22 cellular contexts compared by ENCODE assay signal in the genomic region with DNA sequence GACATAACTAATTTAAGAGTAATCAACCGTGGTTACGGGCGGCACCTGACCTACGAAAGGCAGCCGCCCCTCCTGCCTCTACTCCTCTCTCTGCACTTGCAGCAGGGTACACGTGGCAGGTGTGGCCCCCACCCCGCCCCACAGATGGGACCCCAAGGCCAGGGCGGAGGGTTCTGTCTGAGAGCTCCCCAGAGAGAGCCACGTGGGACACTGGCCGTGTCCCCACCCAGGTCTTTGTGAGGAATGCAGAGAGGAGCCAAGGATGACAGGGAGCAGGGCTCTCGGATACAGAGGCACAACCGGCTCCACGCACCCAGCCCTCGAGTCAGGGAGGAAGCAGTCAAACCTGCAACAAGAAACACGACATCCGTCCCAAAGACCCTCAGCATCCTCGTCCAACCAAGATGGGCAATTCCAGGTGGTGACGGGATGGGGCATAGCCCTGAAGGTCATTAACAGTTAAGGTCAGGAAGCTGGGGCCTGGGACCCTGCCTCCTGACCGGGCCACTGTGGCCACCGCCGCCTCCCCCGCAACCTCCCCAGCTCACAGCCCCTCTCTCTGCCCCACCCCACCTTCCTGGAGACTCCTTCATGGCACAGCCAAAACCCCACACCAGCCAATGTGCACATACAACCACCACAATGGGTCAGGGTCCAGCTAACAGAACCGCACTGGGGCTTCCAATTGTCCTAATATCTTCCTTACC.
"Had no signal": no experiment of that assay in that cellular context is flagged by ENCODE, and none has a peak within 500 bp of the region (broad histone marks: within the 10 kb centered on the region; RNA-seq: fewer than 3 reads in every experiment).

No MANE protein-coding gene starts in this region.

- H3K4me3 Mint-ChIP-seq: activated CD4-positive, alpha-beta memory T cell treated with anti-CD3 and anti-CD28 coated beads for 36 hours; activated naive CD4-positive, alpha-beta T cell treated with anti-CD3 and anti-CD28 coated beads for 36 hours; activated naive CD8-positive, alpha-beta T cell treated with anti-CD3 and anti-CD28 coated beads, Interleukin-2, amount 10 ng/mL, durations not matched to agents 7 days and 5 days; activated T-cell treated with anti-CD3 and anti-CD28 coated beads, Interleukin-2, amount 50 U/mL, for 72 hours; naive B cell; T-helper 1 cell treated with Interleukin-12 subunit alpha and Interleukin-12 subunit beta and Interleukin-4 antibody, amounts not matched to agents 30 μg/mL and 1 μg/mL, for 36 hours had no signal

- ATAC-seq: activated T-cell treated with anti-CD3 and anti-CD28 coated beads, Interleukin-2, amount 50 U/mL, for 72 hours; heart left ventricle had no signal

- H3K27ac Mint-ChIP-seq: activated CD4-positive, alpha-beta memory T cell treated with anti-CD3 and anti-CD28 coated beads for 36 hours; activated naive CD4-positive, alpha-beta T cell treated with anti-CD3 and anti-CD28 coated beads for 36 hours; activated naive CD8-positive, alpha-beta T cell treated with anti-CD3 and anti-CD28 coated beads, Interleukin-2, amount 10 ng/mL, durations not matched to agents 7 days and 5 days; activated T-cell treated with anti-CD3 and anti-CD28 coated beads, Interleukin-2, amount 50 U/mL, for 72 hours; T-helper 1 cell treated with Interleukin-12 subunit alpha and Interleukin-12 subunit beta and Interleukin-4 antibody, amounts not matched to agents 30 μg/mL and 1 μg/mL, for 36 hours had no signal

- H3K36me3 Mint-ChIP-seq: activated naive CD8-positive, alpha-beta T cell treated with anti-CD3 and anti-CD28 coated beads, Interleukin-2, amount 10 ng/mL, durations not matched to agents 7 days and 5 days; naive B cell had no signal

- H3K9me3 Mint-ChIP-seq: activated CD4-positive, alpha-beta memory T cell treated with anti-CD3 and anti-CD28 coated beads for 36 hours; activated naive CD4-positive, alpha-beta T cell treated with anti-CD3 and anti-CD28 coated beads for 36 hours; activated naive CD8-positive, alpha-beta T cell treated with anti-CD3 and anti-CD28 coated beads, Interleukin-2, amount 10 ng/mL, durations not matched to agents 7 days and 5 days; activated T-cell treated with anti-CD3 and anti-CD28 coated beads, Interleukin-2, amount 50 U/mL, for 72 hours; naive B cell; T-helper 1 cell treated with Interleukin-12 subunit alpha and Interleukin-12 subunit beta and Interleukin-4 antibody, amounts not matched to agents 30 μg/mL and 1 μg/mL, for 36 hours had no signal

- H3K27me3 Mint-ChIP-seq: activated CD4-positive, alpha-beta memory T cell treated with anti-CD3 and anti-CD28 coated beads for 36 hours; activated naive CD8-positive, alpha-beta T cell treated with anti-CD3 and anti-CD28 coated beads, Interleukin-2, amount 10 ng/mL, durations not matched to agents 7 days and 5 days; naive B cell had no signal

- H3K4me3 ChIP-seq: heart left ventricle, lung, sigmoid colon, stomach, suprapubic skin, transverse colon, vagina had no signal

- DNase-seq: activated CD4-positive, alpha-beta memory T cell treated with anti-CD3 and anti-CD28 coated beads for 36 hours; activated CD4-positive, alpha-beta T cell treated with anti-CD3 and anti-CD28 coated beads for 48 hours; activated effector memory CD4-positive, alpha-beta T cell treated with Interleukin-2 at 50 U/mL for 16 hours; activated naive CD4-positive, alpha-beta T cell treated with anti-CD3 and anti-CD28 coated beads for 36 hours; activated naive CD8-positive, alpha-beta T cell treated with anti-CD3 and anti-CD28 coated beads, Interleukin-2, amount 10 ng/mL, durations not matched to agents 7 days and 5 days; activated T-cell treated with anti-CD3 and anti-CD28 coated beads, Interleukin-2, amount 50 U/mL, for 72 hours; amniotic stem cell; cortex of kidney; naive B cell; occipital lobe; retina; sigmoid colon; spleen; stimulated activated CD4-positive, alpha-beta T cell treated with anti-CD3 and anti-CD28 coated beads, Interleukin-4, amount 100 ng/mL, for 1 hour; stomach; transverse colon had no signal

- H3K27me3 ChIP-seq: heart left ventricle, sigmoid colon, spleen, stomach, suprapubic skin, transverse colon, vagina had no signal

- H3K4me1 Mint-ChIP-seq: activated naive CD8-positive, alpha-beta T cell treated with anti-CD3 and anti-CD28 coated beads, Interleukin-2, amount 10 ng/mL, durations not matched to agents 7 days and 5 days had no signal

- H3K27ac ChIP-seq: epithelial cell of prostate, sigmoid colon, stomach, suprapubic skin, transverse colon, vagina had no signal

- H3K36me3 ChIP-seq: transverse colon, vagina had no signal

- H3K9me3 ChIP-seq: heart left ventricle, sigmoid colon, spleen, stomach, suprapubic skin, transverse colon, vagina had no signal
